In the genomic region with DNA sequence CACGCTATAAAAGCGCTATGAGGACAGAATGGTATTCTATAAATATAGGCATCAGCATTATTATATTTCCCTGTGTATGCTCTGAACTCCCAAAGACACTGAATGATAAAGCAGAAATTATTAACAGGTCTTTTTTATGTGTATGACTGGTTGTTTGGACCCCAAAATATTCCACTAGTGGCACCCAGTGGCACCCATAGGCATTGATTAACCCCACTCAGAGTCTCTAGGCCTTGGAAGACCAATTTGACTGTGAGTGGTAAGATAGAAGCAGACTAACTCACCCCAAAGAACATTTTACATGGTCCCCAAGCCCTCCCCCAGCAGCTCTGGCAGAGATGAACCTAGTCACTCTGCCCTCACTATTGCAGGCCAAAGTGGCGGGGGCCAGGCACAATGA, we compare ENCODE assay signal across 14 cellular contexts. TPM values are rescaled to one million over a fixed set of nuclear protein-coding genes. Genes with fewer than 3 reads are reported as not detected.
A peak's percentile ranks its signal among the peaks of the same experiment; 100 is the strongest.
DNase-seq lines count a peak whose midpoint lies in the region; ATAC-seq and TF ChIP-seq lines count a peak whose summit lies in the region.
"Had no signal": no experiment of that assay in that cellular context is flagged by ENCODE, and none has a peak within 500 bp of the region (broad histone marks: within the 10 kb centered on the region; RNA-seq: fewer than 3 reads in every experiment).

No MANE protein-coding gene starts in this region.

- H3K79me2 ChIP-seq in OCI-LY7 (ENCODE audit: insufficient read depth, low read depth, low read length) = no peaks in the 10 kb centered on the region
- no peaks in the 10 kb centered on the region for H3K79me2 ChIP-seq in osteoblast (ENCODE audit: insufficient read depth, low read length)

- H3K4me3 ChIP-seq in OCI-LY7 (ENCODE audit: low read depth, low read length, poor library complexity, severe bottlenecking) (peak overlapping the region; percentile 42), osteoblast (ENCODE audit: insufficient read depth, low read length) (no peak overlapping the region)
- H3K4me3 ChIP-seq: skin epidermis had no signal

- H3K36me3 ChIP-seq in OCI-LY7 (ENCODE audit: insufficient read depth, low read length) (no peaks in the 10 kb centered on the region), osteoblast (ENCODE audit: insufficient read depth, low read length) (no peaks in the 10 kb centered on the region)

- intact Hi-C loops in activated CD8-positive, alpha-beta T cell treated with anti-CD3 and anti-CD28 coated beads for 36 hours (cut with micrococcal nuclease) = no loop called here
- intact Hi-C loops in OCI-LY7 (cut with micrococcal nuclease; ENCODE audit: unreplicated experiment) = loop anchor here (1.0 to 5.0 kb wide), 6 partner anchors 44 to 1028 kb away; partner anchors contain the start of genes UBE2E1 and UBE2E2

- peak overlapping the region; percentile 88; the same call in 1 of the 2 replicates for H2AFZ ChIP-seq in OCI-LY7 (ENCODE audit: low read length)
- H2AFZ ChIP-seq in osteoblast (ENCODE audit: low read length) = no peak overlapping the region

- H3K9me3 ChIP-seq in OCI-LY7 (ENCODE audit: low read length) (no peaks in the 10 kb centered on the region), osteoblast (ENCODE audit: low read depth, low read length) (no peaks in the 10 kb centered on the region)

- POLR2A ChIA-PET in activated CD8-positive, alpha-beta T cell treated with anti-CD3 and anti-CD28 coated beads for 36 hours (lab: Charles Lee) = no interaction called here
- POLR2A ChIA-PET in activated CD8-positive, alpha-beta T cell treated with anti-CD3 and anti-CD28 coated beads, Interleukin-2, amount 10 ng/mL, durations not matched to agents 7 days and 5 days (lab: Charles Lee) = no interaction called here
- POLR2A ChIA-PET in OCI-LY7 (lab: Charles Lee) = interaction anchor here (0.6 to 3.9 kb wide), 13 partner anchors 10 to 447 kb away, joined by 3 to 20 read pairs (median 4); no protein-coding TSS in a partner anchor

- H3K27me3 ChIP-seq in osteoblast (ENCODE audit: insufficient read depth, low read length) = no peaks in the 10 kb centered on the region

- peak overlapping the region; percentile 92 for H3K27ac ChIP-seq in OCI-LY7 (ENCODE audit: low read depth, low read length, poor library complexity, severe bottlenecking)
- H3K27ac ChIP-seq in osteoblast (ENCODE audit: low read depth, low read length) = no peak overlapping the region
- H3K27ac ChIP-seq: skin epidermis had no signal

- H3K4me1 ChIP-seq in OCI-LY7 (ENCODE audit: insufficient read depth, low read length, poor library complexity, severe bottlenecking) (peaks cover 75% of the 10 kb centered on the region), osteoblast (ENCODE audit: insufficient read depth, low read length) (peaks cover 10% of the 10 kb centered on the region)

- H3K27ac Mint-ChIP-seq in activated CD8-positive, alpha-beta T cell treated with anti-CD3 and anti-CD28 coated beads for 36 hours = no peak overlapping the region
- H3K27ac Mint-ChIP-seq in activated CD8-positive, alpha-beta T cell treated with anti-CD3 and anti-CD28 coated beads, Interleukin-2, amount 10 ng/mL, durations not matched to agents 7 days and 5 days = no peak overlapping the region
- H3K27ac Mint-ChIP-seq in stimulated activated naive B cell treated with anti-CD40 and anti-IgM and Interleukin-4, amounts not matched to agents 10 μg/mL and 1 μg/mL and 100 μg/mL, for 72 hours = no peak overlapping the region
- H3K27ac Mint-ChIP-seq: activated naive CD8-positive, alpha-beta T cell treated with anti-CD3 and anti-CD28 coated beads, Interleukin-2, amount 10 ng/mL, durations not matched to agents 7 days and 5 days had no signal

- peak; percentile 21 for ATAC-seq in activated CD8-positive, alpha-beta T cell treated with anti-CD3 and anti-CD28 coated beads for 36 hours
- ATAC-seq in activated CD8-positive, alpha-beta T cell treated with anti-CD3 and anti-CD28 coated beads, Interleukin-2, amount 10 ng/mL, durations not matched to agents 7 days and 5 days = no peak
- ATAC-seq in HG02642 (IDR thresholded peaks at IDR 0.05; ENCODE audit: poor library complexity, unreplicated experiment) (peak; percentile 15), HG03196 (IDR thresholded peaks at IDR 0.05; ENCODE audit: unreplicated experiment) (no peak)
- peak; percentile 37 to 41 for ATAC-seq in stimulated activated naive B cell treated with anti-CD40 and anti-IgM and Interleukin-4, amounts not matched to agents 10 μg/mL and 1 μg/mL and 100 μg/mL, for 72 hours (replicated peaks)
- ATAC-seq: Right ventricle myocardium inferior had no signal

- H3K4me3 Mint-ChIP-seq in activated CD8-positive, alpha-beta T cell treated with anti-CD3 and anti-CD28 coated beads for 36 hours = no peak overlapping the region
- H3K4me3 Mint-ChIP-seq in activated CD8-positive, alpha-beta T cell treated with anti-CD3 and anti-CD28 coated beads, Interleukin-2, amount 10 ng/mL, durations not matched to agents 7 days and 5 days = no peak overlapping the region
- peak overlapping the region; percentile 42 to 50 for H3K4me3 Mint-ChIP-seq in stimulated activated naive B cell treated with anti-CD40 and anti-IgM and Interleukin-4, amounts not matched to agents 10 μg/mL and 1 μg/mL and 100 μg/mL, for 72 hours
- H3K4me3 Mint-ChIP-seq: activated naive CD8-positive, alpha-beta T cell treated with anti-CD3 and anti-CD28 coated beads, Interleukin-2, amount 10 ng/mL, durations not matched to agents 7 days and 5 days had no signal

- BruUV-seq in OCI-LY7 (replicated peaks; lab: Mats Ljungman, UMichigan) = TSS peak; percentile 85

- no peaks in the 10 kb centered on the region for H4K20me1 ChIP-seq in OCI-LY7 (ENCODE audit: insufficient read depth, low read length)
- H4K20me1 ChIP-seq in osteoblast (ENCODE audit: insufficient read depth, low read length) = no peaks in the 10 kb centered on the region

- H3K4me2 ChIP-seq in OCI-LY7 (ENCODE audit: low read length) = peak overlapping the region; percentile 66
- H3K4me2 ChIP-seq in osteoblast (ENCODE audit: insufficient read depth, low read length) = no peak overlapping the region

- peaks cover 4% of the 10 kb centered on the region for H3K27me3 Mint-ChIP-seq in activated CD8-positive, alpha-beta T cell treated with anti-CD3 and anti-CD28 coated beads for 36 hours
- peaks cover 3% of the 10 kb centered on the region for H3K27me3 Mint-ChIP-seq in activated CD8-positive, alpha-beta T cell treated with anti-CD3 and anti-CD28 coated beads, Interleukin-2, amount 10 ng/mL, durations not matched to agents 7 days and 5 days (ENCODE audit: low read depth)
- no peaks in the 10 kb centered on the region for H3K27me3 Mint-ChIP-seq in stimulated activated naive B cell treated with anti-CD40 and anti-IgM and Interleukin-4, amounts not matched to agents 10 μg/mL and 1 μg/mL and 100 μg/mL, for 72 hours

- CTCF ChIA-PET in activated CD8-positive, alpha-beta T cell treated with anti-CD3 and anti-CD28 coated beads for 36 hours (lab: Charles Lee) = interaction anchor here (1.1 kb wide), 1 partner anchor 74 kb away, joined by 3 read pairs; no protein-coding TSS in a partner anchor
- CTCF ChIA-PET in activated CD8-positive, alpha-beta T cell treated with anti-CD3 and anti-CD28 coated beads, Interleukin-2, amount 10 ng/mL, durations not matched to agents 7 days and 5 days (lab: Charles Lee) = no interaction called here
- CTCF ChIA-PET in OCI-LY7 (lab: Charles Lee; ENCODE audit: unreplicated experiment) = interaction anchor here (1.1 to 1.9 kb wide), 2 partner anchors 13 to 186 kb away, joined by 3 to 5 read pairs; no protein-coding TSS in a partner anchor

- H3K36me3 Mint-ChIP-seq in activated CD8-positive, alpha-beta T cell treated with anti-CD3 and anti-CD28 coated beads for 36 hours (ENCODE audit: low read depth) = no peaks in the 10 kb centered on the region
- H3K36me3 Mint-ChIP-seq in activated CD8-positive, alpha-beta T cell treated with anti-CD3 and anti-CD28 coated beads, Interleukin-2, amount 10 ng/mL, durations not matched to agents 7 days and 5 days (ENCODE audit: low read depth) = no peaks in the 10 kb centered on the region
- no peaks in the 10 kb centered on the region for H3K36me3 Mint-ChIP-seq in stimulated activated naive B cell treated with anti-CD40 and anti-IgM and Interleukin-4, amounts not matched to agents 10 μg/mL and 1 μg/mL and 100 μg/mL, for 72 hours
- H3K36me3 Mint-ChIP-seq: activated naive CD8-positive, alpha-beta T cell treated with anti-CD3 and anti-CD28 coated beads, Interleukin-2, amount 10 ng/mL, durations not matched to agents 7 days and 5 days had no signal

- no peaks in the 10 kb centered on the region for H3K9me2 ChIP-seq in OCI-LY7 (ENCODE audit: insufficient read depth, low read length)

- H3K9me3 Mint-ChIP-seq in activated CD8-positive, alpha-beta T cell treated with anti-CD3 and anti-CD28 coated beads for 36 hours = no peaks in the 10 kb centered on the region
- no peaks in the 10 kb centered on the region for H3K9me3 Mint-ChIP-seq in activated CD8-positive, alpha-beta T cell treated with anti-CD3 and anti-CD28 coated beads, Interleukin-2, amount 10 ng/mL, durations not matched to agents 7 days and 5 days (ENCODE audit: insufficient read depth)
- no peaks in the 10 kb centered on the region for H3K9me3 Mint-ChIP-seq in stimulated activated naive B cell treated with anti-CD40 and anti-IgM and Interleukin-4, amounts not matched to agents 10 μg/mL and 1 μg/mL and 100 μg/mL, for 72 hours
- H3K9me3 Mint-ChIP-seq: activated naive CD8-positive, alpha-beta T cell treated with anti-CD3 and anti-CD28 coated beads, Interleukin-2, amount 10 ng/mL, durations not matched to agents 7 days and 5 days had no signal

- no peak for TF ChIP-seq CTCF in activated CD8-positive, alpha-beta T cell treated with anti-CD3 and anti-CD28 coated beads for 36 hours (IDR thresholded peaks at IDR 0.05)
- peak; percentile 76 for TF ChIP-seq CTCF in OCI-LY7 (conservative IDR thresholded peaks at IDR 0.05; ENCODE audit: low read length)
- no peak for TF ChIP-seq CTCF in osteoblast (IDR thresholded peaks at IDR 0.05; ENCODE audit: extremely low read depth, low read depth, low read length)

- H3K4me1 Mint-ChIP-seq in activated CD8-positive, alpha-beta T cell treated with anti-CD3 and anti-CD28 coated beads for 36 hours (ENCODE audit: low read depth) = peaks cover 26% of the 10 kb centered on the region
- peaks cover 34% of the 10 kb centered on the region for H3K4me1 Mint-ChIP-seq in activated CD8-positive, alpha-beta T cell treated with anti-CD3 and anti-CD28 coated beads, Interleukin-2, amount 10 ng/mL, durations not matched to agents 7 days and 5 days (ENCODE audit: low read depth)
- peaks cover 38 to 40% of the 10 kb centered on the region in 2 donors for H3K4me1 Mint-ChIP-seq in stimulated activated naive B cell treated with anti-CD40 and anti-IgM and Interleukin-4, amounts not matched to agents 10 μg/mL and 1 μg/mL and 100 μg/mL, for 72 hours

- peak; percentile 19 for DNase-seq in activated CD8-positive, alpha-beta T cell treated with anti-CD3 and anti-CD28 coated beads for 36 hours
- no peak for DNase-seq in activated CD8-positive, alpha-beta T cell treated with anti-CD3 and anti-CD28 coated beads, Interleukin-2, amount 10 ng/mL, durations not matched to agents 7 days and 5 days
- DNase-seq in OCI-LY7 (ENCODE audit: low spot score) (peak; percentile 79), osteoblast (ENCODE audit: insufficient read length, low spot score, missing footprints) (no peak), D341Med (ENCODE audit: low spot score) (no peak)
- DNase-seq in stimulated activated naive B cell treated with anti-CD40 and anti-IgM and Interleukin-4, amounts not matched to agents 10 μg/mL and 1 μg/mL and 100 μg/mL, for 72 hours = no peak
- DNase-seq: activated CD4-positive, CD25-positive, alpha-beta regulatory T cell treated with anti-CD3 and anti-CD28 coated beads, Interleukin-2, amount 50 U/mL, for 72 hours; activated naive CD8-positive, alpha-beta T cell treated with anti-CD3 and anti-CD28 coated beads, Interleukin-2, amount 10 ng/mL, durations not matched to agents 7 days and 5 days; effector CD8-positive, alpha-beta T cell; EL had no signal

RNA-seq across cellular contexts. Expression of gene UBE2E1, which starts 45.4 kb away (rescaled TPM):
- total RNA-seq in activated CD8-positive, alpha-beta T cell treated with anti-CD3 and anti-CD28 coated beads for 36 hours = 10 to 100 TPM; 79.0 to 80.3 TPM
- 10 to 100 TPM; 54.0 to 54.9 TPM for total RNA-seq in activated CD8-positive, alpha-beta T cell treated with anti-CD3 and anti-CD28 coated beads, Interleukin-2, amount 10 ng/mL, durations not matched to agents 7 days and 5 days
- 96.7 and 126 TPM in 2 replicates for total RNA-seq in OCI-LY7 (2014; rRNA removed; shearing (Covaris generic))
- total RNA-seq in OCI-LY7 (2022) (142 and 167 TPM in 2 replicates), osteoblast (89.0 and 98.1 TPM in 2 replicates)

Comparison
In these comparisons a context has a peak if more than half of its experiments do, and no peak if none do; other contexts are left out.
1. ATAC-seq: peak in activated CD8-positive, alpha-beta T cell treated with anti-CD3 and anti-CD28 coated beads for 36 hours (single experiment), HG02642 (single experiment) and stimulated activated naive B cell treated with anti-CD40 and anti-IgM and Interleukin-4, amounts not matched to agents 10 μg/mL and 1 μg/mL and 100 μg/mL, for 72 hours (2 of 2); none in activated CD8-positive, alpha-beta T cell treated with anti-CD3 and anti-CD28 coated beads, Interleukin-2, amount 10 ng/mL, durations not matched to agents 7 days and 5 days (single experiment) and HG03196 (single experiment).
2. DNase-seq: peak in activated CD8-positive, alpha-beta T cell treated with anti-CD3 and anti-CD28 coated beads for 36 hours (single experiment) and OCI-LY7 (single experiment); none in activated CD8-positive, alpha-beta T cell treated with anti-CD3 and anti-CD28 coated beads, Interleukin-2, amount 10 ng/mL, durations not matched to agents 7 days and 5 days (single experiment), stimulated activated naive B cell treated with anti-CD40 and anti-IgM and Interleukin-4, amounts not matched to agents 10 μg/mL and 1 μg/mL and 100 μg/mL, for 72 hours (single experiment), osteoblast (single experiment) and D341Med (single experiment).
3. H3K4me3 Mint-ChIP-seq: peak in stimulated activated naive B cell treated with anti-CD40 and anti-IgM and Interleukin-4, amounts not matched to agents 10 μg/mL and 1 μg/mL and 100 μg/mL, for 72 hours (2 of 2); none in activated CD8-positive, alpha-beta T cell treated with anti-CD3 and anti-CD28 coated beads for 36 hours (single experiment) and activated CD8-positive, alpha-beta T cell treated with anti-CD3 and anti-CD28 coated beads, Interleukin-2, amount 10 ng/mL, durations not matched to agents 7 days and 5 days (single experiment).